8 cellular contexts compared by ENCODE assay signal in the genomic region with DNA sequence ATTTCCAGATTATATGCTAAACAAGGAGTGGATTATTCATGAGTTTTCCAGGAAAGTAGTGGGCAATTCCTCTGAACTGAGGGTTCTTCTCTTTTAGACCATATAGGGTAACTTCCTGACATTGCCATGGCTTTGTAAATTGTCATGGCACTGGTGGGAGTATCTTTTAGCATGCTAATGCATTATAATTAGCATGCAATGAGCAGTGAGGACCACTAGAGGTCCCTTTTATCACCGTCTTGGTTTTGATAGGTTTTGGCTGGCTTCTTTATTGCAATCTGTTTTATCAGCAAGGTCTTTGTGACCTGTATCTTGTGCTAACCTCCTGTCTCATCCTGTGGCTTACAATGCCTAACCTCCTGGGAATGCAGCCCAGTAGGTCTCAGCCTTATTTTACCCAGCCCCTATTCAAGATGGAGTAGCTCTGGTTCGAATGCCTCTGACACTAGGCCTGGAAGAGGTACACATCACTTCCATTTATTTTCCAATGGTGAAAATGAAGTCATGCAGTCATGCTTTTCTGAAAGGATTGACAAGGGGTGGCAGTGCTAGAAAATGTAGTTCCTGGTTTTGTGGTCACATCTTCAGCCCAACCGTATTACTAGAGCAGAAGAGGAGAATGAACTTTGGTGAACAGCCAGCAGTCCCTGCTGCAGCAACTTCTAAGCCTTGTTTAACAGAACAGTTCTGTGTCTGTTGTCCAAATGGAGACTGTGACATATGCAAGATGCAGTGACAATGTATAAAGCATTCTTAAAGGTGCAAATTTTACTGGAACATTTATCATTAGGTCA. TPM values are rescaled to one million over a fixed set of nuclear protein-coding genes. Genes with fewer than 3 reads are reported as not detected.
DNase-seq lines count a peak whose midpoint lies in the region; ATAC-seq and TF ChIP-seq lines count a peak whose summit lies in the region.

No MANE protein-coding gene starts in this region.

- DNase-seq in AG09309 (ENCODE audit: low read depth) (no peak), RPMI7951 (ENCODE audit: low read depth) (peak; percentile 55), fibroblast of mammary gland (ENCODE audit: low read depth) (peak; percentile 45), cerebellum (ENCODE audit: low spot score) (no peak)

- no peak overlapping the region for H3K4me3 ChIP-seq in AG09309 (ENCODE audit: control insufficient read depth, low read depth, low read length)
- no peak overlapping the region for H3K4me3 ChIP-seq in fibroblast of mammary gland (ENCODE audit: control insufficient read depth, low read depth, low read length)

- ATAC-seq in GM18909 (IDR thresholded peaks at IDR 0.05; ENCODE audit: poor library complexity, unreplicated experiment) (peak; percentile 59), GM21423 (IDR thresholded peaks at IDR 0.05; ENCODE audit: unreplicated experiment) (no peak), HG02642 (IDR thresholded peaks at IDR 0.05; ENCODE audit: poor library complexity, unreplicated experiment) (no peak), HG02623 (IDR thresholded peaks at IDR 0.05; ENCODE audit: unreplicated experiment) (no peak)

- TF ChIP-seq CTCF in AG09309 (IDR thresholded peaks at IDR 0.05; ENCODE audit: control insufficient read depth, insufficient read depth, low read depth, low read length, missing control alignments), result peak; percentile 37
- TF ChIP-seq CTCF in fibroblast of mammary gland (conservative IDR thresholded peaks at IDR 0.05; ENCODE audit: control insufficient read depth, insufficient read depth, low read depth, low read length), result peak; percentile 65

RNA-seq across cellular contexts. Expression of a gene that starts 26.6 kb away (rescaled TPM):
- 78.1 and 89.6 TPM in 2 replicates for total RNA-seq in RPMI7951 (2014; rRNA removed; shearing (Covaris generic))
- 9.1 TPM for total RNA-seq in cerebellum

Comparison
In these comparisons a context has a peak if more than half of its experiments do, and no peak if none do; other contexts are left out.
1. DNase-seq: peak in RPMI7951 (single experiment) and fibroblast of mammary gland (single experiment); none in AG09309 (single experiment) and cerebellum (single experiment).